8 cellular contexts compared by ENCODE assay signal in genomic region chr3:278300-279064, GRCh38.
DNase-seq lines count a peak whose midpoint lies in the region; ATAC-seq lines count a peak whose summit lies in the region.

No MANE protein-coding gene starts in this region.

- DNase-seq in NCI-H1105 treated with DMSO at 0.1 percent for 48 hours (lab: John Stamatoyannopoulos, UW), result peak; percentile 46
- no peak for DNase-seq in NCI-H1105 (lab: John Stamatoyannopoulos, UW)
- DNase-seq in NCI-H2171 treated with DMSO at 0.1 percent for 48 hours (lab: John Stamatoyannopoulos, UW), result peak; percentile 63
- no peak for DNase-seq in amygdala (lab: John Stamatoyannopoulos, UW)
- no peak for DNase-seq in activated CD4-positive, alpha-beta T cell treated with anti-CD3 and anti-CD28 coated beads for 48 hours
- DNase-seq in OCI-M1 (lab: John Stamatoyannopoulos, UW), result no peak

- peak; percentile 85 for ATAC-seq in HG02970 (IDR thresholded peaks at IDR 0.05; ENCODE audit: low FRiP score, unreplicated experiment)

- peak overlapping the region; percentile 74 for H3K27ac ChIP-seq in temporal lobe (ENCODE audit: low read depth, low read length)

Comparison
In these comparisons a context has a peak if more than half of its experiments do, and no peak if none do; other contexts are left out.
1. DNase-seq: peak in NCI-H1105 treated with DMSO at 0.1 percent for 48 hours (single experiment) and NCI-H2171 treated with DMSO at 0.1 percent for 48 hours (single experiment); none in NCI-H1105 (single experiment), amygdala (0 of 56), activated CD4-positive, alpha-beta T cell treated with anti-CD3 and anti-CD28 coated beads for 48 hours (single experiment) and OCI-M1 (single experiment).